9 cellular contexts compared by ENCODE assay signal in genomic region chr7:123823898-123824753, GRCh38. TPM values are rescaled to one million over a fixed set of nuclear protein-coding genes. Genes with fewer than 3 reads are reported as not detected.
DNase-seq lines count a peak whose midpoint lies in the region; ATAC-seq and TF ChIP-seq lines count a peak whose summit lies in the region.
"Had no signal": no experiment of that assay in that cellular context is flagged by ENCODE, and none has a peak within 500 bp of the region (broad histone marks: within the 10 kb centered on the region; RNA-seq: fewer than 3 reads in every experiment).

No MANE protein-coding gene starts in this region.

- ATAC-seq in GM19372 (IDR thresholded peaks at IDR 0.05; ENCODE audit: low read depth, unreplicated experiment) (peak; percentile 95), HG02981 (IDR thresholded peaks at IDR 0.05; ENCODE audit: unreplicated experiment) (peak; percentile 88)
- peak; percentile 55 for ATAC-seq in activated CD8-positive, alpha-beta memory T cell treated with anti-CD3 and anti-CD28 coated beads, Interleukin-2, amount 10 ng/mL, durations not matched to agents 7 days and 5 days
- ATAC-seq: left ventricle myocardium superior had no signal

- peak overlapping the region; percentile 52 for H3K27ac Mint-ChIP-seq in activated CD8-positive, alpha-beta memory T cell treated with anti-CD3 and anti-CD28 coated beads, Interleukin-2, amount 10 ng/mL, durations not matched to agents 7 days and 5 days
- H3K27ac Mint-ChIP-seq: HFFc6 had no signal

- H3K4me3 Mint-ChIP-seq in activated CD8-positive, alpha-beta memory T cell treated with anti-CD3 and anti-CD28 coated beads, Interleukin-2, amount 10 ng/mL, durations not matched to agents 7 days and 5 days, result no peak overlapping the region
- H3K4me3 Mint-ChIP-seq: HFFc6 had no signal

- intact Hi-C loops in ascending aorta (cut with DNase I), result no loop called here

- H3K27me3 Mint-ChIP-seq in activated CD8-positive, alpha-beta memory T cell treated with anti-CD3 and anti-CD28 coated beads, Interleukin-2, amount 10 ng/mL, durations not matched to agents 7 days and 5 days, result peaks cover 7% of the 10 kb centered on the region

- no peaks in the 10 kb centered on the region for H3K4me1 ChIP-seq in ascending aorta

- no peaks in the 10 kb centered on the region for H3K36me3 ChIP-seq in ascending aorta

- H3K4me3 ChIP-seq in ascending aorta, result no peak overlapping the region

- peaks cover 1% of the 10 kb centered on the region for H3K36me3 Mint-ChIP-seq in activated CD8-positive, alpha-beta memory T cell treated with anti-CD3 and anti-CD28 coated beads, Interleukin-2, amount 10 ng/mL, durations not matched to agents 7 days and 5 days

- no peak overlapping the region for H3K27ac ChIP-seq in ascending aorta

- DNase-seq in activated CD8-positive, alpha-beta memory T cell treated with anti-CD3 and anti-CD28 coated beads, Interleukin-2, amount 10 ng/mL, durations not matched to agents 7 days and 5 days, result peak; percentile 54
- peak; percentile 26 to 48 for DNase-seq in stimulated activated CD8-positive, alpha-beta memory T cell treated with anti-CD3 and anti-CD28 coated beads, Interleukin-7, amount 100 ng/mL, for 48 hours (ENCODE audit: extremely low read depth in 1 of 2, low read depth in 1 of 2)
- DNase-seq in GF-D8 (lab: John Stamatoyannopoulos, UW), result no peak
- DNase-seq in activated gamma-delta T cell treated with Interleukin-2 at 50 U/mL for 16 hours, result no peak
- no peak for DNase-seq in ascending aorta (ENCODE audit: low spot score in 2 of 2)
- DNase-seq: HFFc6, left ventricle myocardium superior had no signal

- no peaks in the 10 kb centered on the region for H3K27me3 ChIP-seq in ascending aorta

- CTCF ChIA-PET in activated CD8-positive, alpha-beta memory T cell treated with anti-CD3 and anti-CD28 coated beads, Interleukin-2, amount 10 ng/mL, durations not matched to agents 7 days and 5 days (lab: Charles Lee), result no interaction called here

- H3K4me1 Mint-ChIP-seq in activated CD8-positive, alpha-beta memory T cell treated with anti-CD3 and anti-CD28 coated beads, Interleukin-2, amount 10 ng/mL, durations not matched to agents 7 days and 5 days, result peaks cover 12% of the 10 kb centered on the region

- no peaks in the 10 kb centered on the region for H3K9me3 Mint-ChIP-seq in activated CD8-positive, alpha-beta memory T cell treated with anti-CD3 and anti-CD28 coated beads, Interleukin-2, amount 10 ng/mL, durations not matched to agents 7 days and 5 days (ENCODE audit: low read depth)
- H3K9me3 Mint-ChIP-seq: HFFc6 had no signal

- no peaks in the 10 kb centered on the region for H3K9me3 ChIP-seq in ascending aorta

- TF ChIP-seq CTCF in ascending aorta (IDR thresholded peaks at IDR 0.05), result no peak

RNA-seq across cellular contexts. Expression of gene HYAL4, which starts 20.8 kb away (rescaled TPM):
- not detected for total RNA-seq in activated CD8-positive, alpha-beta memory T cell treated with anti-CD3 and anti-CD28 coated beads, Interleukin-2, amount 10 ng/mL, durations not matched to agents 7 days and 5 days
- total RNA-seq in ascending aorta, result not detected
- total RNA-seq: HFFc6, left ventricle myocardium superior had no signal

Comparison
In these comparisons a context has a peak if more than half of its experiments do, and no peak if none do; other contexts are left out.
1. DNase-seq: peak in activated CD8-positive, alpha-beta memory T cell treated with anti-CD3 and anti-CD28 coated beads, Interleukin-2, amount 10 ng/mL, durations not matched to agents 7 days and 5 days (single experiment) and stimulated activated CD8-positive, alpha-beta memory T cell treated with anti-CD3 and anti-CD28 coated beads, Interleukin-7, amount 100 ng/mL, for 48 hours (2 of 2); none in GF-D8 (single experiment), activated gamma-delta T cell treated with Interleukin-2 at 50 U/mL for 16 hours (single experiment) and ascending aorta (0 of 2).
2. Peak in every context shown above with its lines, with median percentiles within 50 percentile points of each other: ATAC-seq.